In the genomic region with DNA sequence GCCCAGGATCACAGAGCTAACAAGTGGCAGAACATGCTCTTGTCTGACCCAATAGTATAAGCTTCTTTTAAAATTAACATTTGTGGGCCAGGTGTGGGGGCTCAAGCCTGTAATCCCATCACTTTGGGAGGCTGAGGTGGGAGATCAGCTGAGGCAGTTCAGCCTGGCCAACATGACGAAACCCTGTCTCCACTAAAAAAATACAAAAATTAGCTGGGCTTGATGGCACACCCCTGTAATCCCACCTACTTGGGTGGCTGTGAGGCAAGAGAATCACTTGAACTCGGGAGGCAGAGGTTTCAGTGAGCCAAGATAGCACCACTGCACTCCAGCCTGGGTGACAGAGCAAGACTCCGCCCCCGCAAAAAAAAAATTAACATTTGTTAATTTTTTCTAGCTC, we compare ENCODE assay signal across 25 cellular contexts. TPM values are rescaled to one million over a fixed set of nuclear protein-coding genes. Genes with fewer than 3 reads are reported as not detected.
"Had no signal": no experiment of that assay in that cellular context is flagged by ENCODE, and none has a peak within 500 bp of the region (broad histone marks: within the 10 kb centered on the region; RNA-seq: fewer than 3 reads in every experiment).

No MANE protein-coding gene starts in this region.

- H3K4me1 ChIP-seq: SJSA1 had no signal

- H3K4me3 ChIP-seq: SJSA1, SK-N-MC had no signal

- H3K4me2 ChIP-seq: KMS-11 had no signal

- H3K9me3 ChIP-seq: SJSA1 had no signal

- H3K27ac ChIP-seq: KMS-11, RWPE1, SJSA1, SK-N-MC had no signal

- FAIRE-seq: HepG2 had no signal

- H3K9ac ChIP-seq: KMS-11 had no signal

- H3K27me3 ChIP-seq: SJSA1 had no signal

- H3K36me3 ChIP-seq: SJSA1 had no signal

- DNase-seq: IMR-90, Kasumi-1, NCI-H1048, NCI-H1105, NCI-H1417, NCI-H1436 treated with DMSO at 0.1 percent for 48 hours, NCI-H1694 treated with DMSO at 0.1 percent for 48 hours, NCI-H1930, NCI-H2107, NCI-H2227 treated with DMSO at 0.1 percent for 48 hours, NCI-H524, NCI-H526 treated with DMSO at 0.1 percent for 48 hours, NCI-H748 treated with DMSO at 0.1 percent for 48 hours, PC-3, SHP77 treated with DMSO at 0.1 percent for 48 hours had no signal

- ATAC-seq: HepG2, Panc1, PC-3 had no signal

RNA-seq across cellular contexts. Expression of a gene that starts 33.0 kb away (rescaled TPM):
- total RNA-seq: HepG2, HT1080, IMR-90, MCF 10A, NCI-H460, OCI-LY7, PC-3, SJSA1 had no signal
- polyA plus RNA-seq: HepG2, IMR-90 had no signal
